In genomic region chr22:45838257-45838891, GRCh38 we compare ENCODE assay signal across 24 cellular contexts.
DNase-seq lines count a peak whose midpoint lies in the region; ATAC-seq and TF ChIP-seq lines count a peak whose summit lies in the region.
"Had no signal": no experiment of that assay in that cellular context is flagged by ENCODE, and none has a peak within 500 bp of the region (broad histone marks: within the 10 kb centered on the region; RNA-seq: fewer than 3 reads in every experiment).

No MANE protein-coding gene starts in this region.

- TF ChIP-seq CTCF in nephron (IDR thresholded peaks at IDR 0.05; ENCODE audit: unreplicated experiment in 3 of 3) (no peak), thyroid gland (IDR thresholded peaks at IDR 0.05) (no peak)

- H3K36me3 Mint-ChIP-seq in nephron (ENCODE audit: low read depth) (peaks cover 8% of the 10 kb centered on the region), immature natural killer cell (peaks cover 3 to 5% (median 4%) of the 10 kb centered on the region in 3 donors)

- ATAC-seq in left ventricle myocardium superior = peak; percentile 75
- ATAC-seq in Right ventricle myocardium inferior = no peak
- ATAC-seq: CD8-positive, alpha-beta T cell had no signal

- H3K27me3 Mint-ChIP-seq in nephron (ENCODE audit: low read depth) (no peaks in the 10 kb centered on the region), immature natural killer cell (ENCODE audit: low read depth in 3 of 3) (no peaks in the 10 kb centered on the region)
- H3K27me3 Mint-ChIP-seq: B cell had no signal

- H3K4me1 ChIP-seq in thyroid gland = no peaks in the 10 kb centered on the region
- H3K4me1 ChIP-seq: Caco-2, Peyer's patch had no signal

- no peak overlapping the region for H3K27ac ChIP-seq in thyroid gland
- H3K27ac ChIP-seq: 22Rv1, C4-2B, KMS-11, Peyer's patch had no signal

- peak; percentile 42 for DNase-seq in DMS53 (lab: John Stamatoyannopoulos, UW)
- DNase-seq in DMS53 treated with DMSO at 0.1 percent for 48 hours (lab: John Stamatoyannopoulos, UW; ENCODE audit: unreplicated experiment) = no peak
- no peak for DNase-seq in left ventricle myocardium superior
- DNase-seq in Right ventricle myocardium inferior (ENCODE audit: missing footprints) = no peak
- no peak for DNase-seq in GOT3 (lab: John Stamatoyannopoulos, UW)
- no peak for DNase-seq in immature natural killer cell
- DNase-seq in thyroid gland = no peak
- DNase-seq: Caco-2; CD8-positive, alpha-beta T cell; DND-41; IMR-90; MM.1S; NCI-H1048; NCI-H1694; NCI-H2029 treated with DMSO at 0.1 percent for 48 hours; NCI-H446 treated with DMSO at 0.1 percent for 48 hours; NCI-H526; Peyer's patch; SK-N-SH had no signal

- no peaks in the 10 kb centered on the region for H3K27me3 ChIP-seq in thyroid gland
- H3K27me3 ChIP-seq: Peyer's patch had no signal

- H3K4me3 ChIP-seq in thyroid gland (replicated peaks in 1 of 3) = no peak overlapping the region
- H3K4me3 ChIP-seq: Peyer's patch had no signal

- H3K36me3 ChIP-seq in thyroid gland = peaks cover 0 to 4% of the 10 kb centered on the region in 2 donors
- H3K36me3 ChIP-seq: Peyer's patch had no signal

- H3K4me1 Mint-ChIP-seq in nephron = peaks cover 6% of the 10 kb centered on the region
- peaks cover 13 to 32% of the 10 kb centered on the region in 2 donors for H3K4me1 Mint-ChIP-seq in immature natural killer cell
- H3K4me1 Mint-ChIP-seq: B cell had no signal

- intact Hi-C loops in left ventricle myocardium superior (cut with micrococcal nuclease) (no loop called here), Right ventricle myocardium inferior (cut with DNase I) (no loop called here), thyroid gland (cut with DNase I) (no loop called here)

- peak overlapping the region in 2 of 3 experiments; percentile 25 to 79 for H3K27ac Mint-ChIP-seq in nephron
- H3K27ac Mint-ChIP-seq in immature natural killer cell = peak overlapping the region in 1 of 6 donors; percentile 36
- H3K27ac Mint-ChIP-seq: B cell; CD8-positive, alpha-beta T cell had no signal

- WGBS in thyroid gland, 2 donors = 80 to 85% methylated on average over 6 of the region's 6 CpGs

- H3K9me3 Mint-ChIP-seq in nephron = no peaks in the 10 kb centered on the region
- no peaks in the 10 kb centered on the region for H3K9me3 Mint-ChIP-seq in immature natural killer cell
- H3K9me3 Mint-ChIP-seq: CD8-positive, alpha-beta T cell had no signal

- H3K4me3 Mint-ChIP-seq in nephron = no peak overlapping the region
- H3K4me3 Mint-ChIP-seq in immature natural killer cell = no peak overlapping the region
- H3K4me3 Mint-ChIP-seq: B cell; CD8-positive, alpha-beta T cell had no signal

- no peaks in the 10 kb centered on the region for H3K9me3 ChIP-seq in thyroid gland
- H3K9me3 ChIP-seq: Caco-2, Peyer's patch, SK-N-SH had no signal

- TF ChIP-seq POLR2A in thyroid gland (IDR thresholded peaks at IDR 0.05) = no peak
